ENCODE assay signal across 8 cellular contexts in the genomic region with DNA sequence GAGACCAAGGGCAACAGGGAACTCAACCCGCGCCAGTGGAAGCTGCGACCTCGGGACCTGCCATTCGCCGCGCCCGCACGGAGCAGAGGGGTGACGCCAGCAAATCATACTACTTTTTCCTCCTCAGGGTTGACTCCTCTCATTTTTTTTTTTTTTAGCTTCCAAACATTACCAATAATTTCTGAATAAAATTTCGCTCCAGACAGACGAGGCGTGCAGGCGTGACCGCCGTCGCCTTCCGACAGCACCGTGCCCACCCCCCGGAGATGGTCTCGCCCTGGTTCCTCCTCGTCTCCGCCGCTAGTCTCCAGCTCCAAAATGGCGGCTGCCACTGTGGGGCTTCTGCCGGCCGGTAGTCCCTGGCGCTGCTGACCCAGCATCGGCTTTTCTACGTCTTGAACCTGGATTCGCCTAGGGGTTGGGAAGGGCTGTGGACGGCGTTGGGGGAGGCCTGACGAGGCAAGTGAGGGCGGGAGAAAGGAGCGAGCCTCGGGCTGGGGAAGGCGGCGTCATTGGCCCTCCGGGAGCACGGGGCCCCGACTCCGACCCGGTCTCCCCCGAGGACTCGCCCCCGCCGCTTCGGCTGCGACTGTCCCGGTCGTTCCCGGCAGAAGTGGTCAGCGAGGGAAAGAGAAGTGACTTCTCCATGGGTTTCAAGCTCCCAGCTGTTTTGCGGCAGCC.
DNase-seq lines count a peak whose midpoint lies in the region; ATAC-seq and TF ChIP-seq lines count a peak whose summit lies in the region.

A gene (plus strand): TSS at position 300 of the 681 bp plus-strand sequence. CDS start 9,016 bp downstream, outside the sequence.
A gene (minus strand): TSS at position 37 of the 681 bp plus-strand sequence. CDS start 4,069 bp downstream, outside the sequence.

- peak within 1 kb of the TSS; percentile 96 for H3K27ac ChIP-seq in caudate nucleus (ENCODE audit: low read depth, low read length)

- no peak for TF ChIP-seq CTCF in AG04449 (IDR thresholded peaks at IDR 0.05; ENCODE audit: insufficient read depth, low read length, missing control alignments)

- ATAC-seq in GM18867 (IDR thresholded peaks at IDR 0.05; ENCODE audit: unreplicated experiment): peak; percentile 87
- ATAC-seq in HG03097 (IDR thresholded peaks at IDR 0.05; ENCODE audit: low FRiP score, unreplicated experiment): peak; percentile 85

- H3K4me3 ChIP-seq in AG04449 (ENCODE audit: low read depth, low read length): peak within 1 kb of the TSS; percentile 98

- CTCF ChIA-PET in AG04449 (lab: Yijun Ruan, JAX): interaction anchor here (0.6 to 11.2 kb wide), 7 partner anchors 9 to 568 kb away, joined by 3 to 164 read pairs (median 4); a partner anchor contains a TSS

- DNase-seq in AG04449 (ENCODE audit: low read depth, low spot score): no peak
- peak; percentile 87 for DNase-seq in NCI-H2227 (lab: John Stamatoyannopoulos, UW; ENCODE audit: unreplicated experiment)
- peak; percentile 74 to 82 (median 76) for DNase-seq in activated CD4-positive, CD25-positive, alpha-beta regulatory T cell (lab: John Stamatoyannopoulos, UW)
- peak in 60 of 61 donors; percentile 54 to 94 (median 84) for DNase-seq in caudate nucleus (lab: John Stamatoyannopoulos, UW)
- DNase-seq in iris pigment epithelial cell (ENCODE audit: low read depth): peak; percentile 83
- DNase-seq in stimulated activated CD4-positive, alpha-beta T cell treated with anti-CD3 and anti-CD28 coated beads, Interleukin-12 subunit alpha, Interleukin-12 subunit beta, amount 100 ng/mL, for 48 hours (ENCODE audit: low read depth in 2 of 3, low spot score in 1 of 3): peak; percentile 66 to 82 (median 81)

- POLR2A ChIA-PET in AG04449 (lab: Yijun Ruan, JAX): interaction anchor here (0.6 to 2.5 kb wide), 9 partner anchors 12 to 1675 kb away, joined by 3 to 14 read pairs (median 5); a partner anchor contains a TSS
